Comparison of ENCODE assay signal across 12 cellular contexts in genomic region chr12:64082866-64083268, GRCh38.
DNase-seq lines count a peak whose midpoint lies in the region; ATAC-seq lines count a peak whose summit lies in the region.
"Had no signal": no experiment of that assay in that cellular context is flagged by ENCODE, and none has a peak within 500 bp of the region (broad histone marks: within the 10 kb centered on the region; RNA-seq: fewer than 3 reads in every experiment).

No MANE protein-coding gene starts in this region.

- H3K4me3 ChIP-seq in HAP-1 = no peak overlapping the region
- no peak overlapping the region for H3K4me3 ChIP-seq in SJCRH30
- peak overlapping the region; percentile 27 to 51 (median 42) for H3K4me3 ChIP-seq in skeletal muscle tissue (ENCODE audit: low read length in 3 of 3)

- H3K36me3 ChIP-seq in HAP-1 (replicated peaks) = no peaks in the 10 kb centered on the region
- peaks cover 8% of the 10 kb centered on the region for H3K36me3 ChIP-seq in SJCRH30
- H3K36me3 ChIP-seq in skeletal muscle tissue (ENCODE audit: control insufficient read depth in 3 of 3, insufficient read depth in 3 of 3, low read length in 3 of 3) = no peaks in the 10 kb centered on the region

- H3K9me3 ChIP-seq in HAP-1 (no peaks in the 10 kb centered on the region), SJCRH30 (replicated peaks) (no peaks in the 10 kb centered on the region), skeletal muscle tissue (ENCODE audit: control insufficient read depth in 3 of 3, low read length in 3 of 3) (no peaks in the 10 kb centered on the region)

- in situ Hi-C loops in HAP-1 (cut with MboI; ENCODE audit: low sequenced_read_pairs) = no loop called here

- H3K9ac ChIP-seq in skeletal muscle tissue (ENCODE audit: low read depth in 1 of 3, low read length in 3 of 3) = peak overlapping the region; percentile 9 to 48 (median 35)

- peak; percentile 55 for ATAC-seq in left ventricle myocardium superior
- no peak for ATAC-seq in GM21447 (IDR thresholded peaks at IDR 0.05; ENCODE audit: unreplicated experiment)
- ATAC-seq in HG02798 (IDR thresholded peaks at IDR 0.05; ENCODE audit: poor library complexity, unreplicated experiment) = no peak
- no peak for ATAC-seq in GM18870 (IDR thresholded peaks at IDR 0.05; ENCODE audit: unreplicated experiment)
- no peak for ATAC-seq in HG03135 (IDR thresholded peaks at IDR 0.05; ENCODE audit: unreplicated experiment)

- intact Hi-C loops in left ventricle myocardium superior (cut with micrococcal nuclease) = no loop called here

- H3K27me3 ChIP-seq in HAP-1 (ENCODE audit: low read depth) = no peaks in the 10 kb centered on the region
- no peaks in the 10 kb centered on the region for H3K27me3 ChIP-seq in SJCRH30
- H3K27me3 ChIP-seq in skeletal muscle tissue (ENCODE audit: control insufficient read depth in 3 of 3, insufficient read depth in 3 of 3, low read length in 3 of 3) = no peaks in the 10 kb centered on the region

- DNase-seq in HAP-1 (ENCODE audit: low spot score in 2 of 2) (peak; percentile 40 to 56), SJCRH30 (no peak), left ventricle myocardium superior (no peak)
- DNase-seq: activated CD4-positive, CD25-positive, alpha-beta regulatory T cell; activated naive CD8-positive, alpha-beta T cell treated with anti-CD3 and anti-CD28 coated beads for 36 hours; Calu3; Kasumi-1 had no signal

- peaks cover 56% of the 10 kb centered on the region for H3K4me1 ChIP-seq in HAP-1
- peaks cover 16% of the 10 kb centered on the region for H3K4me1 ChIP-seq in SJCRH30
- peaks cover 7 to 12% (median 9%) of the 10 kb centered on the region in 3 donors for H3K4me1 ChIP-seq in skeletal muscle tissue (ENCODE audit: control insufficient read depth in 3 of 3, insufficient read depth in 3 of 3, low read length in 3 of 3)

- H3K27ac ChIP-seq in SJCRH30 (peak overlapping the region; percentile 18; the same call in 1 of the 2 replicates), skeletal muscle tissue (ENCODE audit: low read depth, low read length) (peak overlapping the region; percentile 48)

Comparison
In these comparisons a context has a peak if more than half of its experiments do, and no peak if none do; other contexts are left out.
1. DNase-seq: peak in HAP-1 (2 of 2); none in SJCRH30 (0 of 2) and left ventricle myocardium superior (single experiment).
2. H3K4me3 ChIP-seq: peak in skeletal muscle tissue (3 of 3); none in HAP-1 (single experiment) and SJCRH30 (single experiment).